21 cellular contexts compared by ENCODE assay signal in genomic region chr3:140472621-140473020, GRCh38.
DNase-seq lines count a peak whose midpoint lies in the region; ATAC-seq, FAIRE-seq and TF ChIP-seq lines count a peak whose summit lies in the region.
"Had no signal": no experiment of that assay in that cellular context is flagged by ENCODE, and none has a peak within 500 bp of the region (broad histone marks: within the 10 kb centered on the region; RNA-seq: fewer than 3 reads in every experiment).

No MANE protein-coding gene starts in this region.

- H3K27me3 Mint-ChIP-seq in MCF 10A (ENCODE audit: insufficient read depth, unreplicated experiment) (no peaks in the 10 kb centered on the region), astrocyte (ENCODE audit: low read depth, unreplicated experiment) (peaks cover 2% of the 10 kb centered on the region)

- no peaks in the 10 kb centered on the region for H3K36me3 Mint-ChIP-seq in MCF 10A (ENCODE audit: insufficient read depth, unreplicated experiment)
- peaks cover 21% of the 10 kb centered on the region for H3K36me3 Mint-ChIP-seq in astrocyte (ENCODE audit: low read depth, unreplicated experiment)

- H3K9me3 ChIP-seq in breast epithelium (no peaks in the 10 kb centered on the region), astrocyte (ENCODE audit: insufficient read depth, low read depth, low read length) (no peaks in the 10 kb centered on the region), SJCRH30 (replicated peaks) (no peaks in the 10 kb centered on the region)
- H3K9me3 ChIP-seq: SK-N-SH had no signal

- TF ChIP-seq CTCF in MCF 10A (IDR thresholded peaks at IDR 0.05; ENCODE audit: unreplicated experiment) (no peak), breast epithelium (IDR thresholded peaks at IDR 0.05) (no peak), astrocyte (IDR thresholded peaks at IDR 0.05; ENCODE audit: insufficient read depth, low read depth, low read length) (no peak), foreskin keratinocyte (conservative IDR thresholded peaks at IDR 0.05) (no peak)

- no peak overlapping the region for H3K27ac Mint-ChIP-seq in MCF 10A (ENCODE audit: low read depth, unreplicated experiment)
- H3K27ac Mint-ChIP-seq in astrocyte (ENCODE audit: unreplicated experiment): no peak overlapping the region
- H3K27ac Mint-ChIP-seq: CD4-positive, alpha-beta T cell; H9 had no signal

- H3K9ac ChIP-seq in astrocyte (ENCODE audit: low read length): no peak overlapping the region
- H3K9ac ChIP-seq: SK-N-SH had no signal

- intact Hi-C loops in MCF 10A (cut with micrococcal nuclease): no loop called here
- intact Hi-C loops in breast epithelium (cut with DNase I; ENCODE audit: low total_unique reads): loop anchor here (5.0 kb wide), 1 partner anchor 110 kb away; no protein-coding TSS in a partner anchor

- H3K9me3 Mint-ChIP-seq in MCF 10A (ENCODE audit: unreplicated experiment): no peaks in the 10 kb centered on the region
- H3K9me3 Mint-ChIP-seq in astrocyte (ENCODE audit: unreplicated experiment): peaks cover under 1% of the 10 kb centered on the region
- H3K9me3 Mint-ChIP-seq: H9 had no signal

- FAIRE-seq in astrocyte (lab: Jason Lieb, UNC): no peak
- FAIRE-seq: G401.6 had no signal

- H4K20me1 ChIP-seq in astrocyte (ENCODE audit: insufficient read depth, low read length): no peaks in the 10 kb centered on the region

- H3K36me3 ChIP-seq in breast epithelium: no peaks in the 10 kb centered on the region
- no peaks in the 10 kb centered on the region for H3K36me3 ChIP-seq in astrocyte (ENCODE audit: insufficient read depth, low read length)
- no peaks in the 10 kb centered on the region for H3K36me3 ChIP-seq in SJCRH30

- no peaks in the 10 kb centered on the region for H3K79me2 ChIP-seq in astrocyte (ENCODE audit: insufficient read depth, low read length)

- H3K4me3 ChIP-seq in breast epithelium: no peak overlapping the region
- H3K4me3 ChIP-seq in astrocyte (ENCODE audit: insufficient read depth, low read depth, low read length): no peak overlapping the region
- no peak overlapping the region for H3K4me3 ChIP-seq in SJCRH30

- H3K4me3 Mint-ChIP-seq in MCF 10A (ENCODE audit: unreplicated experiment) (no peak overlapping the region), astrocyte (ENCODE audit: unreplicated experiment) (no peak overlapping the region)
- H3K4me3 Mint-ChIP-seq: CD4-positive, alpha-beta T cell; H9 had no signal

- no peak overlapping the region for H2AFZ ChIP-seq in astrocyte (ENCODE audit: low read depth, low read length)

- H3K4me1 ChIP-seq in breast epithelium (no peaks in the 10 kb centered on the region), astrocyte (ENCODE audit: insufficient read depth, low read length) (peaks cover 7% of the 10 kb centered on the region), foreskin keratinocyte (no peaks in the 10 kb centered on the region), SJCRH30 (no peaks in the 10 kb centered on the region)

- H3K4me2 ChIP-seq in astrocyte (ENCODE audit: low read length): peak overlapping the region; percentile 33
- H3K4me2 ChIP-seq: SK-N-SH had no signal

- H3K27me3 ChIP-seq in breast epithelium (no peaks in the 10 kb centered on the region), astrocyte (ENCODE audit: insufficient read depth, low read length) (no peaks in the 10 kb centered on the region), foreskin keratinocyte (peaks cover 5% of the 10 kb centered on the region), SJCRH30 (no peaks in the 10 kb centered on the region)

- peak; percentile 40 for ATAC-seq in foreskin keratinocyte
- ATAC-seq: Panc1 had no signal

- BruUV-seq in MCF 10A (replicated peaks; lab: Mats Ljungman, UMichigan): no TSS peak

- H3K27ac ChIP-seq in breast epithelium (no peak overlapping the region), astrocyte (ENCODE audit: low read depth, low read length) (no peak overlapping the region), foreskin keratinocyte (no peak overlapping the region), SJCRH30 (no peak overlapping the region)

- peak; percentile 8 for DNase-seq in MCF 10A (ENCODE audit: unreplicated experiment)
- no peak for DNase-seq in breast epithelium (ENCODE audit: low spot score in 2 of 2)
- DNase-seq in astrocyte (ENCODE audit: low read depth): no peak
- peak in 1 of 2 donors; percentile 8 for DNase-seq in foreskin keratinocyte
- DNase-seq in DMS 273 treated with DMSO at 0.1 percent for 48 hours (lab: John Stamatoyannopoulos, UW): no peak
- no peak for DNase-seq in DMS79 treated with DMSO at 0.1 percent for 48 hours (lab: John Stamatoyannopoulos, UW)
- no peak for DNase-seq in SJCRH30
- no peak for DNase-seq in NCI-H345 (lab: John Stamatoyannopoulos, UW)
- DNase-seq: 8988T; Calu3; CD4-positive, alpha-beta T cell; DND-41; H9; NCI-H1048; NCI-H1436; NCI-H2029; NCI-H526; SHP77; SK-N-SH had no signal

- no peak for TF ChIP-seq POLR2A in breast epithelium (IDR thresholded peaks at IDR 0.05)

- POLR2A ChIA-PET in MCF 10A (lab: Yijun Ruan, JAX): interaction anchor here (1.1 kb wide), 1 partner anchor 10 kb away, joined by 4 read pairs; no protein-coding TSS in a partner anchor

- H3K4me1 Mint-ChIP-seq in MCF 10A (ENCODE audit: insufficient read depth, unreplicated experiment) (peaks cover 25% of the 10 kb centered on the region), astrocyte (ENCODE audit: low read depth, unreplicated experiment) (peaks cover 20% of the 10 kb centered on the region)

- CTCF ChIA-PET in MCF 10A (lab: Yijun Ruan, JAX): interaction anchor here (0.6 kb wide), 1 partner anchor 436 kb away, joined by 6 read pairs; no protein-coding TSS in a partner anchor
